ENCODE assay signal across 29 cellular contexts in the genomic region with DNA sequence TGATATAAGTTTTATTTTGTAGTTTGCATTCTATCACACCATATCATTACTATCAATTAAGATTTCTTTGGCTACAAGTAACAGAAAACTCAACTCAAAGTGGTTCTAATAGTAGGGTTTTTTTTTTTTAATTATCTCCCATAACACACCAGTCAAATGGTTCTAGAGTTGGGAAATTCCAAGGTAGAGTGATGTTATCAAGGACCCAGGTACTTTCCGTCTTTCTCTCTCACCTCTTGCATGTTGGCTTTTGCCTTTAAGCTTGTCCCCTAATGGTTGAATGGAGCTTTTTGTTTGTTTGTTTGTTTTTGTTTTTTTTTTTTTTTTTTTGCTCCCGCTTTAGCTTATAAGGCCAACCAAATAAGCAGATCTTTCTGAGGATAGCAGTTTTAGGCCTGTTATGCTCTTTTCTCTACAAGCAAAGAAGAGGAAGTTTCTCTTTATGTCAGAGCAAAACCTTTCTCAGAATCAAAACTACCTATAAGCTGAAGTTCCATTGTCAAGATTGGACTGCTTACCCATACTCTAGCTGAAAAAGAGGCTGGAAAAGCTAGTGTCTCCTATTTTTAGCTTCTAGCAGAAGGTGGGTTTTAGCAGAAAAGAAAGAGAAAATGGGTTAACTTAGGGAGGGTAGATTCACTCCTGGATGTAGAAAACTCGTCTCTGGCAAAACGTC.
"Had no signal": no experiment of that assay in that cellular context is flagged by ENCODE, and none has a peak within 500 bp of the region (broad histone marks: within the 10 kb centered on the region; RNA-seq: fewer than 3 reads in every experiment).

No MANE protein-coding gene starts in this region.

- H3K4me3 Mint-ChIP-seq: naive thymus-derived CD8-positive, alpha-beta T cell; natural killer cell treated with Interleukin-12 subunit alpha and Interleukin-12 subunit beta and Interleukin-15 and Interleukin-18, amount 100 ng/mL, for 72 hours; nephron progenitor cell; neural crest cell; stimulated activated memory B cell treated with anti-CD40 and anti-IgM and Interleukin-4, amounts not matched to agents 10 μg/mL and 1 μg/mL and 100 μg/mL, for 72 hours; stimulated activated naive CD8-positive, alpha-beta T cell treated with anti-CD3 and anti-CD28 coated beads, Interleukin-15, amount 100 ng/mL, for 72 hours; type B pancreatic cell had no signal

- H3K36me3 Mint-ChIP-seq: natural killer cell treated with Interleukin-12 subunit alpha and Interleukin-12 subunit beta and Interleukin-15 and Interleukin-18, amount 100 ng/mL, for 72 hours; stimulated activated memory B cell treated with anti-CD40 and anti-IgM and Interleukin-4, amounts not matched to agents 10 μg/mL and 1 μg/mL and 100 μg/mL, for 72 hours; type B pancreatic cell had no signal

- H3K4me1 Mint-ChIP-seq: nephron progenitor cell; neural crest cell; stimulated activated memory B cell treated with anti-CD40 and anti-IgM and Interleukin-4, amounts not matched to agents 10 μg/mL and 1 μg/mL and 100 μg/mL, for 72 hours; stimulated activated naive CD8-positive, alpha-beta T cell treated with anti-CD3 and anti-CD28 coated beads, Interleukin-15, amount 100 ng/mL, for 72 hours had no signal

- H3K4me3 ChIP-seq: pancreas, prostate gland, right lobe of liver, sigmoid colon, suprapubic skin, testis, tibial artery, transverse colon, upper lobe of right lung, uterus had no signal

- H3K36me3 ChIP-seq: neutrophil, pancreas, prostate gland, right lobe of liver, sigmoid colon, suprapubic skin, tibial artery, transverse colon, upper lobe of right lung, uterus had no signal

- FAIRE-seq: pancreas, small intestine had no signal

- H3K9me3 ChIP-seq: neutrophil, prostate gland, right lobe of liver, suprapubic skin, testis, transverse colon, upper lobe of right lung, uterus had no signal

- H3K27me3 ChIP-seq: neutrophil, pancreas, right lobe of liver, sigmoid colon, suprapubic skin, testis, tibial artery, transverse colon, upper lobe of right lung, uterus had no signal

- H3K27me3 Mint-ChIP-seq: naive thymus-derived CD8-positive, alpha-beta T cell; stimulated activated memory B cell treated with anti-CD40 and anti-IgM and Interleukin-4, amounts not matched to agents 10 μg/mL and 1 μg/mL and 100 μg/mL, for 72 hours; stimulated activated naive CD8-positive, alpha-beta T cell treated with anti-CD3 and anti-CD28 coated beads, Interleukin-15, amount 100 ng/mL, for 72 hours; type B pancreatic cell had no signal

- DNase-seq: naive thymus-derived CD8-positive, alpha-beta T cell; nephron progenitor cell; nucleus accumbens; pancreas; right cardiac atrium; right lobe of liver; sigmoid colon; small intestine; stimulated activated CD4-positive, alpha-beta T cell treated with anti-CD3 and anti-CD28 coated beads, Interleukin-15, amount 100 ng/mL, for 24 hours; stimulated activated CD4-positive, alpha-beta T cell treated with anti-CD3 and anti-CD28 coated beads, Interleukin-2, amount 100 ng/mL, for 24 hours; stimulated activated CD4-positive, alpha-beta T cell treated with anti-CD3 and anti-CD28 coated beads, Interleukin-2, amount 100 ng/mL, for 48 hours; stimulated activated CD4-positive, alpha-beta T cell treated with anti-CD3 and anti-CD28 coated beads, Interleukin-4, amount 100 ng/mL, for 4 hours; stimulated activated CD8-positive, alpha-beta memory T cell treated with anti-CD3 and anti-CD28 coated beads, Interleukin-4, amount 100 ng/mL, for 48 hours; stimulated activated naive CD4-positive, alpha-beta T cell; stimulated activated naive CD8-positive, alpha-beta T cell treated with anti-CD3 and anti-CD28 coated beads, Interleukin-15, amount 100 ng/mL, for 72 hours; stimulated activated naive CD8-positive, alpha-beta T cell treated with anti-CD3 and anti-CD28 coated beads, Interleukin-15, Interleukin-2, amounts not matched to agents 100 U/mL and 50 U/mL, for 24 hours; substantia nigra; testis; tibial artery; transverse colon; upper lobe of right lung; uterus had no signal

- H3K27ac ChIP-seq: neutrophil, pancreas, prostate gland, right lobe of liver, sigmoid colon, suprapubic skin, testis, tibial artery, transverse colon, upper lobe of right lung, uterus had no signal

- H3K4me1 ChIP-seq: pancreas, prostate gland, right lobe of liver, sigmoid colon, suprapubic skin, testis, tibial artery, transverse colon, upper lobe of right lung, uterus had no signal

- H3K27ac Mint-ChIP-seq: naive thymus-derived CD8-positive, alpha-beta T cell; natural killer cell treated with Interleukin-12 subunit alpha and Interleukin-12 subunit beta and Interleukin-15 and Interleukin-18, amount 100 ng/mL, for 72 hours; nephron progenitor cell; stimulated activated memory B cell treated with anti-CD40 and anti-IgM and Interleukin-4, amounts not matched to agents 10 μg/mL and 1 μg/mL and 100 μg/mL, for 72 hours; stimulated activated naive CD8-positive, alpha-beta T cell treated with anti-CD3 and anti-CD28 coated beads, Interleukin-15, amount 100 ng/mL, for 72 hours; type B pancreatic cell had no signal

- ATAC-seq: naive thymus-derived CD8-positive, alpha-beta T cell; natural killer cell treated with Interleukin-12 subunit alpha and Interleukin-12 subunit beta and Interleukin-15 and Interleukin-18, amount 100 ng/mL, for 72 hours; pancreas; right cardiac atrium; right lobe of liver; stimulated activated memory B cell treated with anti-CD40 and anti-IgM and Interleukin-4, amounts not matched to agents 10 μg/mL and 1 μg/mL and 100 μg/mL, for 72 hours; stimulated activated naive CD8-positive, alpha-beta T cell treated with anti-CD3 and anti-CD28 coated beads, Interleukin-15, amount 100 ng/mL, for 72 hours; stimulated activated naive CD8-positive, alpha-beta T cell treated with anti-CD3 and anti-CD28 coated beads, Interleukin-15, Interleukin-2, amounts not matched to agents 100 U/mL and 50 U/mL, for 24 hours; upper lobe of right lung had no signal
